ENCODE assay signal across 2 cellular contexts in the genomic region with DNA sequence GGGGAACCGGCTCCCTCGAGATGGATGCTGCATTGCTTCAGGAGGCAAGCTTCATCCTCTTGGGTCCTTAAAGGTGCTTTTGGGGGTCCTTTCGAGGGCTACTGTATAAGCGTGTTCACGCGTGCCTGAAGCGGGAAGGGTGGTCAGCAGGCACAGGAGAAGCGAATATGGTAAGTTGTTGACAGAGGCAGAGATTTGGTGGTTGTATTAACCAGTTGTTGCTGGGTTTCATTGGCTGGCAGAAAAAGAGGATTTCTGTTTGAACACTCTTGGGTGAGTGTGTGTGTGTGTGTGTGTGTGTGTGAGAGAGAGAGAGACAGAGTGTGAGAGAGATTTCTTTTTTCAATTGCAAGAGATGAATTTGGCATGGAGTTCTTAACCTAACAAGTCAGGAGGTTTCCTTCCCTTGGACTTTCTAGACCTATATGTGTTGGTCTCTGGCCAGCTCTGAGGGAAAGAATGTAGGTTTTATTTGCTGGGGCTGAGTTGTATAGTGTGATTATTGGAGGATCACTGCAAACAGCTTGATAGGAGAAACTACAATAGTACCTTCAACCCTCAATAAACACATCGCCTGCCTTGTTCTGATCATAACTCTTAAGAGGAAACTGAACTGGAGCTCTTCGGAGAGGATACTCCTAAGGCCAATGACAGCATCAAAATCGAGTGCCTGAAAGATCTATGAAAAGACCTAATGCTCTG.
TF ChIP-seq lines count a peak whose summit lies in the region.

No MANE protein-coding gene starts in this region.

TF ChIP-seq in H1, 55 proteins besides CTCF, POLR2A, EP300 and RAD21 (continued from another document):
- TF ChIP-seq, protein P1, sequence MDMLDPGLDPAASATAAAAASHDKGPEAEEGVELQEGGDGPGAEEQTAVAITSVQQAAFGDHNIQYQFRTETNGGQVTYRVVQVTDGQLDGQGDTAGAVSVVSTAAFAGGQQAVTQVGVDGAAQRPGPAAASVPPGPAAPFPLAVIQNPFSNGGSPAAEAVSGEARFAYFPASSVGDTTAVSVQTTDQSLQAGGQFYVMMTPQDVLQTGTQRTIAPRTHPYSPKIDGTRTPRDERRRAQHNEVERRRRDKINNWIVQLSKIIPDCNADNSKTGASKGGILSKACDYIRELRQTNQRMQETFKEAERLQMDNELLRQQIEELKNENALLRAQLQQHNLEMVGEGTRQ (IDR thresholded peaks at IDR 0.05; ENCODE audit: low read length) = no peak
- TF ChIP-seq JUN (IDR thresholded peaks at IDR 0.05; ENCODE audit: low read depth, low read length) = no peak
- TF ChIP-seq TAF1 (IDR thresholded peaks at IDR 0.05; ENCODE audit: low read depth, low read length) = no peak
- TF ChIP-seq, protein P2, sequence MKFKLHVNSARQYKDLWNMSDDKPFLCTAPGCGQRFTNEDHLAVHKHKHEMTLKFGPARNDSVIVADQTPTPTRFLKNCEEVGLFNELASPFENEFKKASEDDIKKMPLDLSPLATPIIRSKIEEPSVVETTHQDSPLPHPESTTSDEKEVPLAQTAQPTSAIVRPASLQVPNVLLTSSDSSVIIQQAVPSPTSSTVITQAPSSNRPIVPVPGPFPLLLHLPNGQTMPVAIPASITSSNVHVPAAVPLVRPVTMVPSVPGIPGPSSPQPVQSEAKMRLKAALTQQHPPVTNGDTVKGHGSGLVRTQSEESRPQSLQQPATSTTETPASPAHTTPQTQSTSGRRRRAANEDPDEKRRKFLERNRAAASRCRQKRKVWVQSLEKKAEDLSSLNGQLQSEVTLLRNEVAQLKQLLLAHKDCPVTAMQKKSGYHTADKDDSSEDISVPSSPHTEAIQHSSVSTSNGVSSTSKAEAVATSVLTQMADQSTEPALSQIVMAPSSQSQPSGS (IDR thresholded peaks at IDR 0.05; ENCODE audit: low read length) = no peak
- no peak for TF ChIP-seq NRF1 (IDR thresholded peaks at IDR 0.05; ENCODE audit: low read depth, low read length)
- no peak for TF ChIP-seq CBX5 (IDR thresholded peaks at IDR 0.05; ENCODE audit: low read depth, low read length)
- no peak for TF ChIP-seq GABPA (IDR thresholded peaks at IDR 0.05; ENCODE audit: borderline replicate concordance, insufficient read depth, low read length)
- TF ChIP-seq RBBP5 (IDR thresholded peaks at IDR 0.05; ENCODE audit: borderline replicate concordance, low read depth, low read length) = no peak; the same call in 1 of the 2 replicates
- no peak for TF ChIP-seq POLR2AphosphoS5 (IDR thresholded peaks at IDR 0.05; ENCODE audit: low read depth, low read length)
- TF ChIP-seq CHD1 (IDR thresholded peaks at IDR 0.05; ENCODE audit: low read depth, low read length) = no peak
- no peak for TF ChIP-seq BRCA1 (IDR thresholded peaks at IDR 0.05; ENCODE audit: low read depth, low read length)
- no peak for TF ChIP-seq ZNF274 (IDR thresholded peaks at IDR 0.05; ENCODE audit: borderline replicate concordance, extremely low read depth, low read length)
- no peak for TF ChIP-seq CTBP2 (IDR thresholded peaks at IDR 0.05; ENCODE audit: borderline replicate concordance, insufficient read depth, insufficient read length, low read length)
- TF ChIP-seq KDM4A (IDR thresholded peaks at IDR 0.05; ENCODE audit: low read depth, low read length, severe bottlenecking) = no peak

TF ChIP-seq in neural cell, 6 proteins besides CTCF, POLR2A, EP300 and RAD21 (continued from another document):
- TF ChIP-seq, protein P3, sequence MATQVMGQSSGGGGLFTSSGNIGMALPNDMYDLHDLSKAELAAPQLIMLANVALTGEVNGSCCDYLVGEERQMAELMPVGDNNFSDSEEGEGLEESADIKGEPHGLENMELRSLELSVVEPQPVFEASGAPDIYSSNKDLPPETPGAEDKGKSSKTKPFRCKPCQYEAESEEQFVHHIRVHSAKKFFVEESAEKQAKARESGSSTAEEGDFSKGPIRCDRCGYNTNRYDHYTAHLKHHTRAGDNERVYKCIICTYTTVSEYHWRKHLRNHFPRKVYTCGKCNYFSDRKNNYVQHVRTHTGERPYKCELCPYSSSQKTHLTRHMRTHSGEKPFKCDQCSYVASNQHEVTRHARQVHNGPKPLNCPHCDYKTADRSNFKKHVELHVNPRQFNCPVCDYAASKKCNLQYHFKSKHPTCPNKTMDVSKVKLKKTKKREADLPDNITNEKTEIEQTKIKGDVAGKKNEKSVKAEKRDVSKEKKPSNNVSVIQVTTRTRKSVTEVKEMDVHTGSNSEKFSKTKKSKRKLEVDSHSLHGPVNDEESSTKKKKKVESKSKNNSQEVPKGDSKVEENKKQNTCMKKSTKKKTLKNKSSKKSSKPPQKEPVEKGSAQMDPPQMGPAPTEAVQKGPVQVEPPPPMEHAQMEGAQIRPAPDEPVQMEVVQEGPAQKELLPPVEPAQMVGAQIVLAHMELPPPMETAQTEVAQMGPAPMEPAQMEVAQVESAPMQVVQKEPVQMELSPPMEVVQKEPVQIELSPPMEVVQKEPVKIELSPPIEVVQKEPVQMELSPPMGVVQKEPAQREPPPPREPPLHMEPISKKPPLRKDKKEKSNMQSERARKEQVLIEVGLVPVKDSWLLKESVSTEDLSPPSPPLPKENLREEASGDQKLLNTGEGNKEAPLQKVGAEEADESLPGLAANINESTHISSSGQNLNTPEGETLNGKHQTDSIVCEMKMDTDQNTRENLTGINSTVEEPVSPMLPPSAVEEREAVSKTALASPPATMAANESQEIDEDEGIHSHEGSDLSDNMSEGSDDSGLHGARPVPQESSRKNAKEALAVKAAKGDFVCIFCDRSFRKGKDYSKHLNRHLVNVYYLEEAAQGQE (IDR thresholded peaks at IDR 0.05; ENCODE audit: borderline replicate concordance) = no peak
- no peak for TF ChIP-seq EZH2 (IDR thresholded peaks at IDR 0.05; ENCODE audit: borderline replicate concordance, insufficient read depth, low read length, poor library complexity, severe bottlenecking)
- no peak for TF ChIP-seq POLR2AphosphoS5 (IDR thresholded peaks at IDR 0.05)
- no peak for TF ChIP-seq TAF1 (IDR thresholded peaks at IDR 0.05; ENCODE audit: low read depth)
- TF ChIP-seq SMC3 (conservative IDR thresholded peaks at IDR 0.05; ENCODE audit: poor library complexity) = peak; percentile 28
